ENCODE assay signal across 10 cellular contexts in the genomic region with DNA sequence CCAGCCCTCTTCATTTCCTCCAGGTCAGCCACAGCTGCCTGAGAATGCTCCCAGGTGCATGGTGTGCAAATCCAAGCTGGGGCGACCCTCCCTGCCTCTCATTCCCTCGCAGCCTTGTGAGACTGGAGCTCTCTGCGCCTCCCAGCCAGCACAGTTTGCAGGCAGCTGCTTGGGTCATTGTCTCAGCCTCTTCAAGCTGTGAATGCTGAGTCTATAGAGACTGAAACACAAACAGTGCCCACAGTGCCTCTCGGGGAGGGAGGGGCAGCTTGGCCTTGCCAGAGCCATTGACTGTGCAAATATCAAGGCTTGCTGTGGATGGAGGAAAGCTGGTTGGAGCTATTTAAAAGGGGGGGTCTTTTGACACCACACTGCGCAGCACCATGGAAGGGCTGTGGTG. TPM values are rescaled to one million over a fixed set of nuclear protein-coding genes. Genes with fewer than 3 reads are reported as not detected.
A peak's percentile ranks its signal among the peaks of the same experiment; 100 is the strongest.
DNase-seq lines count a peak whose midpoint lies in the region.
"Had no signal": no experiment of that assay in that cellular context is flagged by ENCODE, and none has a peak within 500 bp of the region (broad histone marks: within the 10 kb centered on the region; RNA-seq: fewer than 3 reads in every experiment).

No MANE protein-coding gene starts in this region.

- H3K4me3 Mint-ChIP-seq in activated CD4-positive, alpha-beta memory T cell treated with anti-CD3 and anti-CD28 coated beads for 36 hours, result no peak overlapping the region
- no peak overlapping the region for H3K4me3 Mint-ChIP-seq in activated naive CD4-positive, alpha-beta T cell treated with anti-CD3 and anti-CD28 coated beads for 36 hours
- H3K4me3 Mint-ChIP-seq: activated naive CD4-positive, alpha-beta T cell treated with anti-CD3 and anti-CD28 coated beads, Interleukin-2, amount 10 ng/mL, durations not matched to agents 7 days and 5 days had no signal

- POLR2A ChIA-PET in activated CD4-positive, alpha-beta memory T cell treated with anti-CD3 and anti-CD28 coated beads for 36 hours (lab: Charles Lee), result no interaction called here

- CTCF ChIA-PET in activated CD4-positive, alpha-beta memory T cell treated with anti-CD3 and anti-CD28 coated beads for 36 hours (lab: Charles Lee), result interaction anchor here (0.6 to 2.5 kb wide), 2 partner anchors 11 to 34 kb away, joined by 5 to 13 read pairs; partner anchors contain the start of gene PLXNA2
- CTCF ChIA-PET in activated naive CD4-positive, alpha-beta T cell treated with anti-CD3 and anti-CD28 coated beads for 36 hours (lab: Charles Lee), result interaction anchor here (0.9 to 1.8 kb wide), 3 partner anchors 9 to 212 kb away, joined by 4 to 6 read pairs (median 4); partner anchors contain the start of gene PLXNA2

- H3K36me3 Mint-ChIP-seq in activated CD4-positive, alpha-beta memory T cell treated with anti-CD3 and anti-CD28 coated beads for 36 hours, result no peaks in the 10 kb centered on the region
- H3K36me3 Mint-ChIP-seq in activated naive CD4-positive, alpha-beta T cell treated with anti-CD3 and anti-CD28 coated beads for 36 hours (ENCODE audit: low read depth), result no peaks in the 10 kb centered on the region
- H3K36me3 Mint-ChIP-seq: activated naive CD4-positive, alpha-beta T cell treated with anti-CD3 and anti-CD28 coated beads, Interleukin-2, amount 10 ng/mL, durations not matched to agents 7 days and 5 days had no signal

- no peaks in the 10 kb centered on the region for H3K9me3 Mint-ChIP-seq in activated CD4-positive, alpha-beta memory T cell treated with anti-CD3 and anti-CD28 coated beads for 36 hours
- H3K9me3 Mint-ChIP-seq in activated naive CD4-positive, alpha-beta T cell treated with anti-CD3 and anti-CD28 coated beads for 36 hours, result no peaks in the 10 kb centered on the region
- H3K9me3 Mint-ChIP-seq: activated naive CD4-positive, alpha-beta T cell treated with anti-CD3 and anti-CD28 coated beads, Interleukin-2, amount 10 ng/mL, durations not matched to agents 7 days and 5 days had no signal

- H3K4me1 Mint-ChIP-seq in activated CD4-positive, alpha-beta memory T cell treated with anti-CD3 and anti-CD28 coated beads for 36 hours (ENCODE audit: low read depth), result peaks cover 15% of the 10 kb centered on the region
- H3K4me1 Mint-ChIP-seq in activated naive CD4-positive, alpha-beta T cell treated with anti-CD3 and anti-CD28 coated beads for 36 hours (ENCODE audit: low read depth), result peaks cover 11% of the 10 kb centered on the region

- no peak overlapping the region for H3K27ac Mint-ChIP-seq in activated CD4-positive, alpha-beta memory T cell treated with anti-CD3 and anti-CD28 coated beads for 36 hours
- H3K27ac Mint-ChIP-seq in activated naive CD4-positive, alpha-beta T cell treated with anti-CD3 and anti-CD28 coated beads for 36 hours, result no peak overlapping the region
- H3K27ac Mint-ChIP-seq: activated naive CD4-positive, alpha-beta T cell treated with anti-CD3 and anti-CD28 coated beads, Interleukin-2, amount 10 ng/mL, durations not matched to agents 7 days and 5 days had no signal

- peaks cover 28% of the 10 kb centered on the region for H3K27me3 Mint-ChIP-seq in activated CD4-positive, alpha-beta memory T cell treated with anti-CD3 and anti-CD28 coated beads for 36 hours
- peaks cover 21% of the 10 kb centered on the region for H3K27me3 Mint-ChIP-seq in activated naive CD4-positive, alpha-beta T cell treated with anti-CD3 and anti-CD28 coated beads for 36 hours (ENCODE audit: low read depth)

- DNase-seq in NCI-H1436 (lab: John Stamatoyannopoulos, UW) (peak; percentile 90), SHP77 treated with DMSO at 0.1 percent for 48 hours (lab: John Stamatoyannopoulos, UW) (peak; percentile 92), iPS-NIHi11 (ENCODE audit: low spot score) (peak; percentile 65), smooth muscle cell of the brain vasculature (ENCODE audit: low read depth, low spot score) (peak; percentile 62)
- no peak for DNase-seq in activated CD4-positive, alpha-beta memory T cell treated with anti-CD3 and anti-CD28 coated beads for 36 hours
- no peak for DNase-seq in stimulated activated CD8-positive, alpha-beta memory T cell treated with anti-CD3 and anti-CD28 coated beads, Interleukin-4, amount 100 ng/mL, for 48 hours
- no peak for DNase-seq in activated naive CD4-positive, alpha-beta T cell treated with anti-CD3 and anti-CD28 coated beads for 36 hours
- no peak for DNase-seq in effector CD8-positive, alpha-beta T cell (lab: John Stamatoyannopoulos, UW)
- DNase-seq: activated naive CD4-positive, alpha-beta T cell treated with anti-CD3 and anti-CD28 coated beads, Interleukin-2, amount 10 ng/mL, durations not matched to agents 7 days and 5 days; T-helper 2 cell had no signal

- intact Hi-C loops in activated CD4-positive, alpha-beta memory T cell treated with anti-CD3 and anti-CD28 coated beads for 36 hours (cut with micrococcal nuclease), result no loop called here
- intact Hi-C loops in activated naive CD4-positive, alpha-beta T cell treated with anti-CD3 and anti-CD28 coated beads for 36 hours (cut with micrococcal nuclease), result no loop called here

RNA-seq across cellular contexts. Expression of gene PLXNA2, which starts 10.6 kb away (rescaled TPM):
- total RNA-seq in activated CD4-positive, alpha-beta memory T cell treated with anti-CD3 and anti-CD28 coated beads for 36 hours, result under 1 TPM; 0.29 to 0.34 TPM
- under 1 TPM; 0.26 to 0.35 TPM for total RNA-seq in activated naive CD4-positive, alpha-beta T cell treated with anti-CD3 and anti-CD28 coated beads for 36 hours

Comparison
In these comparisons a context has a peak if more than half of its experiments do, and no peak if none do; other contexts are left out.
1. DNase-seq: peak in NCI-H1436 (single experiment), SHP77 treated with DMSO at 0.1 percent for 48 hours (single experiment), iPS-NIHi11 (single experiment) and smooth muscle cell of the brain vasculature (single experiment); none in activated CD4-positive, alpha-beta memory T cell treated with anti-CD3 and anti-CD28 coated beads for 36 hours (single experiment), stimulated activated CD8-positive, alpha-beta memory T cell treated with anti-CD3 and anti-CD28 coated beads, Interleukin-4, amount 100 ng/mL, for 48 hours (single experiment), activated naive CD4-positive, alpha-beta T cell treated with anti-CD3 and anti-CD28 coated beads for 36 hours (single experiment) and effector CD8-positive, alpha-beta T cell (single experiment).